9 cellular contexts compared by ENCODE assay signal in genomic region chr2:236177604-236177966, GRCh38. TPM values are rescaled to one million over a fixed set of nuclear protein-coding genes. Genes with fewer than 3 reads are reported as not detected.
A peak's percentile ranks its signal among the peaks of the same experiment; 100 is the strongest.
DNase-seq lines count a peak whose midpoint lies in the region; ATAC-seq and TF ChIP-seq lines count a peak whose summit lies in the region.
"Had no signal": no experiment of that assay in that cellular context is flagged by ENCODE, and none has a peak within 500 bp of the region (broad histone marks: within the 10 kb centered on the region; RNA-seq: fewer than 3 reads in every experiment).

No MANE protein-coding gene starts in this region.

- TF ChIP-seq POLR2A in IMR-90 (IDR thresholded peaks at IDR 0.05; ENCODE audit: low read depth, low read length) = no peak

- no peak overlapping the region for H2AK9ac ChIP-seq in IMR-90 (replicated peaks; ENCODE audit: low read depth, low read length, poor library complexity)

- H3K27ac ChIP-seq in IMR-90 (ENCODE audit: insufficient read depth, low read length) = no peak overlapping the region

- peak; percentile 31 for TF ChIP-seq CTCF in IMR-90 (conservative IDR thresholded peaks at IDR 0.05; ENCODE audit: low read depth, low read length)
- peak; percentile 39 for TF ChIP-seq CTCF in astrocyte of the cerebellum (IDR thresholded peaks at IDR 0.05; ENCODE audit: low read depth, low read length, missing control alignments)

- H3K14ac ChIP-seq in IMR-90 (replicated peaks; ENCODE audit: low read depth, low read length) = no peak overlapping the region

- H3K9me1 ChIP-seq in IMR-90 (ENCODE audit: insufficient read depth, low read length) = no peaks in the 10 kb centered on the region

- peak overlapping the region; percentile 9; the same call in 1 of the 2 replicates for H3K4me2 ChIP-seq in IMR-90 (ENCODE audit: low read depth, low read length)

- no peak overlapping the region for H2AFZ ChIP-seq in IMR-90 (replicated peaks; ENCODE audit: low read length, poor library complexity)

- H4K20me1 ChIP-seq in IMR-90 (ENCODE audit: insufficient read depth, low read length) = no peaks in the 10 kb centered on the region

- CTCF ChIA-PET in IMR-90 (lab: Yijun Ruan, JAX) = interaction anchor here (1.0 to 1.5 kb wide), 2 partner anchors 340 to 398 kb away, joined by 4 to 11 read pairs; no protein-coding TSS in a partner anchor

- in situ Hi-C loops in IMR-90 (cut with MboI; ENCODE audit: low sequenced_read_pairs) = loop anchor here (5.0 kb wide), 1 partner anchor 410 kb away; no protein-coding TSS in a partner anchor
- in situ Hi-C loops in astrocyte of the cerebellum (cut with HindIII; ENCODE audit: low sequenced_read_pairs) = loop anchor here (25.0 kb wide), 1 partner anchor 390 kb away; no protein-coding TSS in a partner anchor

- intact Hi-C loops in IMR-90 (cut with micrococcal nuclease) = loop anchor here (10.0 kb wide), 1 partner anchor 233 kb away; no protein-coding TSS in a partner anchor

- peaks cover 32% of the 10 kb centered on the region for H3K27me3 ChIP-seq in IMR-90 (ENCODE audit: control insufficient read depth, insufficient read depth, low read length)

- no peak overlapping the region for H3K18ac ChIP-seq in IMR-90 (ENCODE audit: low read depth, low read length)

- H4K91ac ChIP-seq in IMR-90 (ENCODE audit: insufficient read depth, low read depth, low read length) = no peak overlapping the region

- H3K9me3 ChIP-seq in IMR-90 (ENCODE audit: control insufficient read depth, insufficient read depth, low read length) = no peaks in the 10 kb centered on the region

- H2BK20ac ChIP-seq in IMR-90 (ENCODE audit: low read depth, low read length) = no peak overlapping the region

- dilution Hi-C loops in IMR-90 (cut with HindIII; ENCODE audit: low sequenced_read_pairs, unreplicated experiment) = loop anchor here (25.0 kb wide), 1 partner anchor 390 kb away; no protein-coding TSS in a partner anchor

- H3K4ac ChIP-seq in IMR-90 (ENCODE audit: low read depth, low read length) = no peak overlapping the region

- POLR2A ChIA-PET in IMR-90 (lab: Charles Lee; ENCODE audit: unreplicated experiment) = no interaction called here

- ATAC-seq in IMR-90 (ENCODE audit: low read depth) = no peak
- ATAC-seq in HG02678 (IDR thresholded peaks at IDR 0.05; ENCODE audit: unreplicated experiment) = no peak
- no peak for ATAC-seq in activated CD4-positive, CD25-positive, alpha-beta regulatory T cell treated with anti-CD3 and anti-CD28 coated beads, Interleukin-2, amount 50 U/mL, for 24 hours
- ATAC-seq in GM18861 (IDR thresholded peaks at IDR 0.05; ENCODE audit: unreplicated experiment) = no peak

- peaks cover 6% of the 10 kb centered on the region for H3K4me1 ChIP-seq in IMR-90 (ENCODE audit: control insufficient read depth, insufficient read depth, low read length)

- H3K36me3 ChIP-seq in IMR-90 (ENCODE audit: control insufficient read depth, insufficient read depth, low read length) = no peaks in the 10 kb centered on the region

- no peak for TF ChIP-seq RAD21 in IMR-90 (IDR thresholded peaks at IDR 0.05; ENCODE audit: low read length)

- H3K23ac ChIP-seq in IMR-90 (ENCODE audit: low read depth, low read length) = no peak overlapping the region

- H3K56ac ChIP-seq in IMR-90 (ENCODE audit: extremely low read depth, insufficient read depth, low read length) = no peak overlapping the region

- DNase-seq in DMS 273 (lab: John Stamatoyannopoulos, UW; ENCODE audit: unreplicated experiment) = peak; percentile 93
- peak; percentile 16 for DNase-seq in IMR-90
- no peak for DNase-seq in astrocyte of the cerebellum (ENCODE audit: low read depth)
- peak; percentile 86 for DNase-seq in left kidney (ENCODE audit: low read depth, low spot score)
- DNase-seq in DMS153 treated with DMSO at 0.1 percent for 48 hours (lab: John Stamatoyannopoulos, UW; ENCODE audit: unreplicated experiment) = no peak

- H4K5ac ChIP-seq in IMR-90 (ENCODE audit: low read depth, low read length) = no peak overlapping the region

- no peaks in the 10 kb centered on the region for H3K79me1 ChIP-seq in IMR-90 (ENCODE audit: low read depth in 1 of 2, low read length in 2 of 2)

- no peak overlapping the region for H4K8ac ChIP-seq in IMR-90 (ENCODE audit: low read depth in 2 of 2, low read length in 2 of 2)

- H2BK120ac ChIP-seq in IMR-90 (ENCODE audit: low read depth, low read length) = no peak overlapping the region

- WGBS in IMR-90 (ENCODE audit: extremely low coverage in 2 of 2, insufficient read length in 1 of 2), 2 experiments = 5% methylated on average over 10 of the region's 20 CpGs; no CpG with 5 or more reads in 1 of the 2 experiments

- H2BK15ac ChIP-seq in IMR-90 (ENCODE audit: low read depth, low read length) = no peak overlapping the region

- no peak overlapping the region for H2AK5ac ChIP-seq in IMR-90 (ENCODE audit: low read depth, low read length)

- H3K4me3 ChIP-seq in IMR-90 (ENCODE audit: insufficient read depth, low read depth, low read length) (no peak overlapping the region), astrocyte of the cerebellum (ENCODE audit: low read depth, low read length) (no peak overlapping the region)

- H3K9ac ChIP-seq in IMR-90 (ENCODE audit: low read depth, low read length) = no peak overlapping the region

- no peak overlapping the region for H2BK5ac ChIP-seq in IMR-90 (ENCODE audit: low read depth, low read length, poor library complexity, severe bottlenecking)

- BruUV-seq in IMR-90 (replicated peaks; lab: Mats Ljungman, UMichigan) = no TSS peak

TF ChIP-seq in IMR-90, 13 proteins besides CTCF, POLR2A, EP300 and RAD21:
- no peak for TF ChIP-seq RCOR1 (IDR thresholded peaks at IDR 0.05; ENCODE audit: insufficient replicate concordance, low read length)
- no peak for TF ChIP-seq FOS (IDR thresholded peaks at IDR 0.05; ENCODE audit: low read depth, low read length)
- TF ChIP-seq ELK1 (IDR thresholded peaks at IDR 0.05; ENCODE audit: borderline replicate concordance, low read depth, low read length) = no peak
- no peak for TF ChIP-seq MXI1 (IDR thresholded peaks at IDR 0.05; ENCODE audit: borderline replicate concordance, low read depth, low read length)
- no peak for TF ChIP-seq NFE2L2 (IDR thresholded peaks at IDR 0.05; ENCODE audit: low read depth, low read length)
- TF ChIP-seq RFX5 (IDR thresholded peaks at IDR 0.05; ENCODE audit: low read depth, low read length) = no peak
- peak; percentile 46 for TF ChIP-seq CEBPB (IDR thresholded peaks at IDR 0.05; ENCODE audit: low read depth, low read length)
- no peak for TF ChIP-seq MAFK (IDR thresholded peaks at IDR 0.05; ENCODE audit: low read depth, low read length)

RNA-seq across cellular contexts. Expression of gene GBX2, which starts 9.4 kb away (rescaled TPM):
- not detected in 2 replicates for total RNA-seq in IMR-90 (2012; rRNA removed)
- polyA plus RNA-seq in IMR-90 (2012; rRNA removed) = 0.10 TPM in 1 of 2 replicates, not detected in the other
- 0.04 and 0.09 TPM in 2 replicates for polyA plus RNA-seq in IMR-90 (2012; cell fraction: cytosol; rRNA removed)
- polyA plus RNA-seq in IMR-90 (2012; cell fraction: nucleus; rRNA removed; ENCODE audit: low replicate concordance) = 0.06 and 0.11 TPM in 2 replicates
- polyA plus RNA-seq: esophagus had no signal

Comparison
In these comparisons a context has a peak if more than half of its experiments do, and no peak if none do; other contexts are left out.
1. DNase-seq: peak in DMS 273 (single experiment), IMR-90 (single experiment) and left kidney (single experiment); none in astrocyte of the cerebellum (single experiment) and DMS153 treated with DMSO at 0.1 percent for 48 hours (single experiment).